ENCODE assay signal across 21 cellular contexts in genomic region chr5:133445744-133446143, GRCh38.
"Had no signal": no experiment of that assay in that cellular context is flagged by ENCODE, and none has a peak within 500 bp of the region (broad histone marks: within the 10 kb centered on the region; RNA-seq: fewer than 3 reads in every experiment).

No MANE protein-coding gene starts in this region.

- DNase-seq: heart right ventricle; kidney glomerular epithelial cell; left cardiac atrium; left ventricle myocardium inferior; mesendoderm; naive thymus-derived CD4-positive, alpha-beta T cell; ovary; right lobe of liver; stimulated activated CD4-positive, alpha-beta T cell treated with anti-CD3 and anti-CD28 coated beads, Interleukin-12 subunit alpha, Interleukin-12 subunit beta, amount 100 ng/mL, for 4 hours; stimulated activated CD4-positive, alpha-beta T cell treated with anti-CD3 and anti-CD28 coated beads, Interleukin-15, amount 100 ng/mL, for 24 hours; stimulated activated CD4-positive, alpha-beta T cell treated with anti-CD3 and anti-CD28 coated beads, Interleukin-2, amount 100 ng/mL, for 24 hours; stimulated activated CD4-positive, alpha-beta T cell treated with anti-CD3 and anti-CD28 coated beads, Interleukin-4, amount 100 ng/mL, for 1 hour; stimulated activated naive CD4-positive, alpha-beta T cell; tibial artery had no signal

- H3K27ac ChIP-seq: heart right ventricle, hepatocyte, left ventricle myocardium inferior, ovary, right atrium auricular region, right lobe of liver, suprapubic skin, thoracic aorta, tibial artery, vagina had no signal

- H3K4me3 ChIP-seq: heart right ventricle, hepatocyte, left ventricle myocardium inferior, lung, ovary, right atrium auricular region, right lobe of liver, suprapubic skin, thoracic aorta, tibial artery, vagina had no signal

- H3K36me3 ChIP-seq: heart right ventricle, left ventricle myocardium inferior, ovary, right atrium auricular region, right lobe of liver, suprapubic skin, thoracic aorta, tibial artery, vagina had no signal

- H3K4me2 ChIP-seq: hepatocyte had no signal

- H3K79me2 ChIP-seq: hepatocyte had no signal

- H3K27me3 ChIP-seq: hepatocyte, ovary, right atrium auricular region, right lobe of liver, suprapubic skin, tibial artery, vagina had no signal

- H3K4me1 ChIP-seq: left ventricle myocardium inferior, right lobe of liver, suprapubic skin, vagina had no signal

- ATAC-seq: heart right ventricle; left cardiac atrium; naive thymus-derived CD4-positive, alpha-beta T cell; natural killer cell treated with Interleukin-12 subunit alpha and Interleukin-12 subunit beta and Interleukin-15 and Interleukin-18, amount 100 ng/mL, for 72 hours; right lobe of liver had no signal

- H2AFZ ChIP-seq: hepatocyte had no signal

- H3K9me3 ChIP-seq: heart right ventricle, left ventricle myocardium inferior, ovary, right atrium auricular region, right lobe of liver, suprapubic skin, thoracic aorta, tibial artery, vagina had no signal
